8 cellular contexts compared by ENCODE assay signal in genomic region chr16:85611205-85611454, GRCh38. TPM values are rescaled to one million over a fixed set of nuclear protein-coding genes. Genes with fewer than 3 reads are reported as not detected.
DNase-seq lines count a peak whose midpoint lies in the region; ATAC-seq and TF ChIP-seq lines count a peak whose summit lies in the region.

No MANE protein-coding gene starts in this region.

- TF ChIP-seq POLR2A in Peyer's patch (IDR thresholded peaks at IDR 0.05), result no peak

- H3K27me3 ChIP-seq in Peyer's patch (no peaks in the 10 kb centered on the region), neural progenitor cell (peaks cover 18% of the 10 kb centered on the region)

- H3K9ac ChIP-seq in neural progenitor cell, result no peak overlapping the region

- H3K4me1 ChIP-seq in Peyer's patch, result peaks cover 9 to 78% (median 46%) of the 10 kb centered on the region in 4 donors
- H3K4me1 ChIP-seq in neural progenitor cell, result peaks cover 35% of the 10 kb centered on the region

- peak overlapping the region; percentile 87 to 93 (median 90) for H3K27ac ChIP-seq in Peyer's patch
- H3K27ac ChIP-seq in neural progenitor cell, result no peak overlapping the region

- H3K36me3 Mint-ChIP-seq in Calu3 (ENCODE audit: insufficient read depth, unreplicated experiment) (peaks cover 49% of the 10 kb centered on the region), neural progenitor cell (no peaks in the 10 kb centered on the region)

- H3K4me3 Mint-ChIP-seq in Calu3 (ENCODE audit: low read depth, unreplicated experiment) (peak overlapping the region; percentile 76), neural progenitor cell (peak overlapping the region; percentile 79)

- H3K27ac Mint-ChIP-seq in Calu3 (ENCODE audit: unreplicated experiment) (no peak overlapping the region), neural progenitor cell (no peak overlapping the region)

- CTCF ChIA-PET in Calu3 (lab: Charles Lee), result interaction anchor here (0.7 to 1.6 kb wide), 14 partner anchors 12 to 216 kb away, joined by 3 to 8 read pairs (median 4); no protein-coding TSS in a partner anchor

- H3K4me3 ChIP-seq in Peyer's patch (peak overlapping the region; percentile 64 to 82 (median 65)), epithelial cell of proximal tubule (ENCODE audit: low read depth, low read length) (peak overlapping the region; percentile 81), neural progenitor cell (peak overlapping the region; percentile 73)

- H3K9me3 Mint-ChIP-seq in Calu3 (ENCODE audit: low read depth, unreplicated experiment) (no peaks in the 10 kb centered on the region), neural progenitor cell (no peaks in the 10 kb centered on the region)

- ATAC-seq in HG02588 (IDR thresholded peaks at IDR 0.05; ENCODE audit: unreplicated experiment), result no peak

- peak overlapping the region; percentile 89 for H3K4me2 ChIP-seq in neural progenitor cell

- TF ChIP-seq CTCF in Calu3 (IDR thresholded peaks at IDR 0.05; ENCODE audit: unreplicated experiment) (no peak), Peyer's patch (IDR thresholded peaks at IDR 0.05) (no peak), epithelial cell of proximal tubule (conservative IDR thresholded peaks at IDR 0.05; ENCODE audit: low read depth, low read length) (no peak), neural progenitor cell (IDR thresholded peaks at IDR 0.05) (no peak)

- H3K79me2 ChIP-seq in neural progenitor cell (ENCODE audit: low read depth), result peaks cover 2% of the 10 kb centered on the region

- H3F3A ChIP-seq in neural progenitor cell (ENCODE audit: low read depth), result peaks cover 76% of the 10 kb centered on the region

- no peak overlapping the region for H2AFZ ChIP-seq in neural progenitor cell (replicated peaks)

- intact Hi-C loops in Calu3 (cut with micrococcal nuclease; ENCODE audit: unreplicated experiment), result loop anchor here (2.0 to 10.0 kb wide), 3 partner anchors 54 to 216 kb away; no protein-coding TSS in a partner anchor

- DNase-seq in Calu3 (no peak), Peyer's patch (peak in 1 of 3 donors; percentile 62), epithelial cell of proximal tubule (ENCODE audit: low read depth) (no peak), neural progenitor cell (ENCODE audit: low spot score) (peak; percentile 76), DMS53 treated with DMSO at 0.1 percent for 48 hours (lab: John Stamatoyannopoulos, UW; ENCODE audit: unreplicated experiment) (no peak), NCI-H774 (lab: John Stamatoyannopoulos, UW) (no peak), NCI-H345 treated with DMSO at 0.1 percent for 48 hours (lab: John Stamatoyannopoulos, UW; ENCODE audit: unreplicated experiment) (no peak)

- H4K20me1 ChIP-seq in neural progenitor cell (ENCODE audit: low read depth), result peaks cover 48% of the 10 kb centered on the region

- H3K9me3 ChIP-seq in Peyer's patch, result no peaks in the 10 kb centered on the region
- H3K9me3 ChIP-seq in neural progenitor cell (ENCODE audit: low read depth), result no peaks in the 10 kb centered on the region

- H3K27me3 Mint-ChIP-seq in Calu3 (ENCODE audit: unreplicated experiment) (peaks cover 39% of the 10 kb centered on the region), neural progenitor cell (ENCODE audit: insufficient read depth, low read depth) (peaks cover 21% of the 10 kb centered on the region)

- H3K4me1 Mint-ChIP-seq in Calu3 (ENCODE audit: low read depth, unreplicated experiment) (peaks cover 9% of the 10 kb centered on the region), neural progenitor cell (peaks cover 54% of the 10 kb centered on the region)

- no TSS peak for BruUV-seq in Calu3 (replicated peaks; lab: Mats Ljungman, UMichigan)

- no peaks in the 10 kb centered on the region for H3K36me3 ChIP-seq in Peyer's patch
- no peaks in the 10 kb centered on the region for H3K36me3 ChIP-seq in neural progenitor cell

RNA-seq across cellular contexts. Expression of gene GSE1, which starts 2.0 kb away (rescaled TPM):
- total RNA-seq in Calu3 (2022), result 45.3 and 46.2 TPM in 2 replicates
- total RNA-seq in Peyer's patch, result 100 to 1,000 TPM in 3 of 4 donors, 10 to 100 TPM in 1; 79.7 to 196 (median 143) TPM
- 19.4 and 41.9 TPM in 2 replicates for total RNA-seq in epithelial cell of proximal tubule
- total RNA-seq in neural progenitor cell (ENCODE audit: low replicate concordance), result 7.7 and 20.4 TPM in 2 replicates
